Comparison of ENCODE assay signal across 26 cellular contexts in the genomic region with DNA sequence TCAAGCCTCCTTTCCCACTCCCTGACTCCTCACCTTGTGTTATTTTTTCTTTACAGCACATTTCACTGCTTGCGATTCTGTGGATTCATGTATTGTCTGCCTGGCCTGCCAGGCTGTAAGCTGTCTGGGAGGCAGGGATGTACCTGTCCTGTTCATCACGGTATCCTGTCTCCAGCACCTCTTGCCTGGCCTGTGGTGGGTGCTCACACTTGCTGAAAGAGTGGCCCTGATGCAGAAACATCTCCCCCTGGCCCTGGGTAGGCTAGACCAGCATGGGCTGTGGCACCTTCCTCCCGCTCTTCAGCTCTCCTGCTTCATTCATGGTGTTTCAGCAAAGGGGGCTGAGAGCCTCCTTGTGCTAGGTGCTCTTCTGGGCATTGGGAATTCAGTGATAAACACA.
DNase-seq lines count a peak whose midpoint lies in the region; ATAC-seq, FAIRE-seq and TF ChIP-seq lines count a peak whose summit lies in the region.
"Had no signal": no experiment of that assay in that cellular context is flagged by ENCODE, and none has a peak within 500 bp of the region (broad histone marks: within the 10 kb centered on the region; RNA-seq: fewer than 3 reads in every experiment).

No MANE protein-coding gene starts in this region.

- H2AFZ ChIP-seq in HepG2 (ENCODE audit: low read length), result no peak overlapping the region
- H2AFZ ChIP-seq in neural progenitor cell (replicated peaks), result no peak overlapping the region
- H2AFZ ChIP-seq: GM23248 had no signal

- no peaks in the 10 kb centered on the region for H3K9me3 ChIP-seq in HepG2 (ENCODE audit: low read length)
- no peaks in the 10 kb centered on the region for H3K9me3 ChIP-seq in right lobe of liver
- no peaks in the 10 kb centered on the region for H3K9me3 ChIP-seq in endodermal cell (ENCODE audit: control insufficient read depth, low read length)
- no peaks in the 10 kb centered on the region for H3K9me3 ChIP-seq in neural progenitor cell (ENCODE audit: low read depth)
- H3K9me3 ChIP-seq: BE2C, HAP-1 had no signal

- H3K27me3 ChIP-seq in HepG2 (ENCODE audit: control insufficient read depth in 1 of 2, insufficient read depth in 2 of 2, low read length in 2 of 2) (peaks cover 3 to 24% of the 10 kb centered on the region in 2 experiments; a peak in 4 of 5 replicates), right lobe of liver (no peaks in the 10 kb centered on the region), endodermal cell (ENCODE audit: control insufficient read depth, insufficient read depth, low read length, poor library complexity, severe bottlenecking) (no peaks in the 10 kb centered on the region), neural progenitor cell (no peaks in the 10 kb centered on the region)
- H3K27me3 ChIP-seq: BE2C; BLaER1 treated with 17β-estradiol and CSF1 and Interleukin-3, amounts not matched to agents 10 nM and 100 nM had no signal

- CTCF ChIA-PET in HepG2 (lab: Yijun Ruan, JAX; ENCODE audit: low intra/inter-chr PET ratio, low total read pairs), result no interaction called here

- WGBS in HepG2 (ENCODE audit: low lambda C conversion rate), result 13% methylated on average over 3 of the region's 3 CpGs
- WGBS in right lobe of liver (ENCODE audit: insufficient coverage, low coverage, low lambda C conversion rate, missing lambda C conversion rate), result 86% methylated on average over 2 of the region's 3 CpGs
- WGBS in endodermal cell (ENCODE audit: insufficient coverage in 1 of 2, insufficient read length in 1 of 2), 2 experiments, result 90% methylated on average over 2 to 3 of the region's 3 CpGs

- TF ChIP-seq CTCF in HepG2 (CRISPR knock-in tag; IDR thresholded peaks at IDR 0.05) (no peak), right lobe of liver (IDR thresholded peaks at IDR 0.05) (no peak), endodermal cell (conservative IDR thresholded peaks at IDR 0.05) (no peak), neural progenitor cell (IDR thresholded peaks at IDR 0.05) (no peak)

- no peaks in the 10 kb centered on the region for H3K9me3 Mint-ChIP-seq in endodermal cell
- H3K9me3 Mint-ChIP-seq in neural progenitor cell, result no peaks in the 10 kb centered on the region
- H3K9me3 Mint-ChIP-seq: CD4-positive, alpha-beta T cell; CD8-positive, alpha-beta memory T cell; HFFc6 had no signal

- H3K4me3 ChIP-seq in HepG2 (replicated peaks in 1 of 3; ENCODE audit: insufficient read depth in 1 of 3, low read depth in 2 of 3, low read length in 3 of 3) (no peak overlapping the region), right lobe of liver (no peak overlapping the region), endodermal cell (ENCODE audit: low read length) (no peak overlapping the region), neural progenitor cell (no peak overlapping the region)
- H3K4me3 ChIP-seq: BLaER1 treated with 17β-estradiol and CSF1 and Interleukin-3, amounts not matched to agents 10 nM and 100 nM; GM23248; HAP-1 had no signal

- DNase-seq in HepG2 (ENCODE audit: low spot score) (no peak), right lobe of liver (no peak), endodermal cell (peak; percentile 55), neural progenitor cell (ENCODE audit: low spot score) (no peak), urothelium cell line (ENCODE audit: low spot score) (no peak), AG20443 (ENCODE audit: low spot score) (no peak)
- DNase-seq: AML-193; BE2C; CD4-positive, alpha-beta T cell; CD8-positive, alpha-beta memory T cell; DMS 273 treated with DMSO at 0.1 percent for 48 hours; DMS79; EL; GDM1; GM23248; HFFc6 had no signal

- H3K27me3 Mint-ChIP-seq in endodermal cell (ENCODE audit: insufficient read depth) (no peaks in the 10 kb centered on the region), neural progenitor cell (ENCODE audit: insufficient read depth, low read depth) (peaks cover 6% of the 10 kb centered on the region)

- no peaks in the 10 kb centered on the region for H4K20me1 ChIP-seq in HepG2 (ENCODE audit: insufficient read depth, low read length)
- H4K20me1 ChIP-seq in neural progenitor cell (ENCODE audit: low read depth), result no peaks in the 10 kb centered on the region
- H4K20me1 ChIP-seq: BLaER1 treated with 17β-estradiol and CSF1 and Interleukin-3, amounts not matched to agents 10 nM and 100 nM had no signal

- in situ Hi-C loops in HepG2 (cut with HindIII; ENCODE audit: extremely low pct_ligation_motif_present, low pct_unique_long_range_greater_than_20kb), result no loop called here

- H3K4me1 Mint-ChIP-seq in endodermal cell (peaks cover 64% of the 10 kb centered on the region), neural progenitor cell (peaks cover 64% of the 10 kb centered on the region)
- H3K4me1 Mint-ChIP-seq: CD14-positive monocyte; CD8-positive, alpha-beta memory T cell had no signal

- no peak overlapping the region for H3K4me3 Mint-ChIP-seq in endodermal cell
- H3K4me3 Mint-ChIP-seq in neural progenitor cell, result no peak overlapping the region
- H3K4me3 Mint-ChIP-seq: CD14-positive monocyte; CD4-positive, alpha-beta T cell; CD8-positive, alpha-beta memory T cell; HFFc6 had no signal

- H3K79me2 ChIP-seq in HepG2 (ENCODE audit: insufficient read depth, low read length) (no peaks in the 10 kb centered on the region), neural progenitor cell (ENCODE audit: low read depth) (no peaks in the 10 kb centered on the region)

- no peak for TF ChIP-seq POLR2A in HepG2 (IDR thresholded peaks at IDR 0.05; ENCODE audit: insufficient read depth in 1 of 2, low read depth in 2 of 2, low read length in 2 of 2)
- TF ChIP-seq POLR2A in right lobe of liver (IDR thresholded peaks at IDR 0.05), result no peak

- no peak for TF ChIP-seq RAD21 in HepG2 (CRISPR knock-in tag; IDR thresholded peaks at IDR 0.05)

- H3K4me2 ChIP-seq in HepG2 (ENCODE audit: low read depth, low read length) (no peak overlapping the region), neural progenitor cell (no peak overlapping the region)
- H3K4me2 ChIP-seq: BLaER1 treated with 17β-estradiol and CSF1 and Interleukin-3, amounts not matched to agents 10 nM and 100 nM had no signal

- POLR2A ChIA-PET in HepG2 (lab: Yijun Ruan, JAX), result no interaction called here

- H3K9ac ChIP-seq in HepG2 (ENCODE audit: insufficient read depth, low read depth, low read length), result no peak overlapping the region
- H3K9ac ChIP-seq in endodermal cell (ENCODE audit: extremely low read depth, low read length, poor library complexity, severe bottlenecking), result no peak overlapping the region
- H3K9ac ChIP-seq in neural progenitor cell, result no peak overlapping the region
- H3K9ac ChIP-seq: BLaER1 treated with 17β-estradiol and CSF1 and Interleukin-3, amounts not matched to agents 10 nM and 100 nM; GM23248 had no signal

- H3K36me3 ChIP-seq in HepG2 (replicated peaks in 1 of 2; ENCODE audit: control insufficient read depth in 1 of 2, insufficient read depth in 2 of 2, low read length in 2 of 2), result no peaks in the 10 kb centered on the region
- no peaks in the 10 kb centered on the region for H3K36me3 ChIP-seq in right lobe of liver
- no peaks in the 10 kb centered on the region for H3K36me3 ChIP-seq in endodermal cell (ENCODE audit: control insufficient read depth, insufficient read depth, low read length)
- no peaks in the 10 kb centered on the region for H3K36me3 ChIP-seq in neural progenitor cell
- H3K36me3 ChIP-seq: BE2C; BLaER1 treated with 17β-estradiol and CSF1 and Interleukin-3, amounts not matched to agents 10 nM and 100 nM; HAP-1 had no signal

- no peaks in the 10 kb centered on the region for H3K4me1 ChIP-seq in HepG2 (ENCODE audit: insufficient read depth, low read length)
- no peaks in the 10 kb centered on the region for H3K4me1 ChIP-seq in right lobe of liver
- peaks cover 38% of the 10 kb centered on the region for H3K4me1 ChIP-seq in endodermal cell (ENCODE audit: control insufficient read depth, insufficient read depth, low read length)
- peaks cover 23% of the 10 kb centered on the region for H3K4me1 ChIP-seq in neural progenitor cell
- H3K4me1 ChIP-seq: BE2C had no signal

- FAIRE-seq in HepG2 (lab: Jason Lieb, UNC) (no peak), urothelium cell line (lab: Jason Lieb, UNC) (peak; percentile 58)
- FAIRE-seq: A204.1, D721Med, GM12891, GM18507 had no signal

- H3F3A ChIP-seq in neural progenitor cell (ENCODE audit: low read depth), result peaks cover 19% of the 10 kb centered on the region

- no peak overlapping the region for H3K27ac ChIP-seq in HepG2 (ENCODE audit: extremely low read length, insufficient read depth, low read length)
- no peak overlapping the region for H3K27ac ChIP-seq in right lobe of liver
- no peak overlapping the region for H3K27ac ChIP-seq in endodermal cell (ENCODE audit: low read depth, low read length)
- no peak overlapping the region for H3K27ac ChIP-seq in neural progenitor cell
- H3K27ac ChIP-seq: 22Rv1; BLaER1 treated with 17β-estradiol and CSF1 and Interleukin-3, amounts not matched to agents 10 nM and 100 nM; GM23248 had no signal

- ATAC-seq in HepG2, result peak; percentile 34; the same call in 2 of the 3 replicates
- no peak for ATAC-seq in right lobe of liver
- ATAC-seq in GM19324 (IDR thresholded peaks at IDR 0.05; ENCODE audit: low FRiP score, unreplicated experiment), result no peak
- ATAC-seq in GM19023 (IDR thresholded peaks at IDR 0.05; ENCODE audit: unreplicated experiment), result no peak

- no TSS peak for BruUV-seq in HepG2 (replicated peaks; lab: Mats Ljungman, UMichigan)

- intact Hi-C loops in HepG2 (cut with micrococcal nuclease; ENCODE audit: unreplicated experiment), result no loop called here
- intact Hi-C loops in right lobe of liver (cut with DNase I), result no loop called here

- TF ChIP-seq EP300 in HepG2 (IDR thresholded peaks at IDR 0.05; ENCODE audit: low read depth in 2 of 2, low read length in 2 of 2) (no peak), HepG2 (CRISPR knock-in tag; IDR thresholded peaks at IDR 0.05; ENCODE audit: borderline replicate concordance) (no peak)

- H3K27ac Mint-ChIP-seq in endodermal cell (peak overlapping the region; percentile 6), neural progenitor cell (peak overlapping the region; percentile 16)
- H3K27ac Mint-ChIP-seq: CD4-positive, alpha-beta T cell; HFFc6 had no signal

- H3K36me3 Mint-ChIP-seq in endodermal cell (ENCODE audit: low read depth), result no peaks in the 10 kb centered on the region
- H3K36me3 Mint-ChIP-seq in neural progenitor cell, result no peaks in the 10 kb centered on the region
- H3K36me3 Mint-ChIP-seq: CD14-positive monocyte; CD8-positive, alpha-beta memory T cell had no signal

TF ChIP-seq in HepG2, 621 proteins besides CTCF, POLR2A, EP300 and RAD21 (continues in another document):
- TF ChIP-seq ZNF562 (CRISPR knock-in tag; IDR thresholded peaks at IDR 0.05; ENCODE audit: borderline replicate concordance) (no peak), KLF12 (CRISPR knock-in tag; IDR thresholded peaks at IDR 0.05; ENCODE audit: borderline replicate concordance) (no peak), ZNF354B (CRISPR knock-in tag; IDR thresholded peaks at IDR 0.05) (no peak)
